Comparison of ENCODE assay signal across 8 cellular contexts in genomic region chr1:36463773-36464604, GRCh38. TPM values are rescaled to one million over a fixed set of nuclear protein-coding genes. Genes with fewer than 3 reads are reported as not detected.
DNase-seq lines count a peak whose midpoint lies in the region; ATAC-seq, FAIRE-seq and TF ChIP-seq lines count a peak whose summit lies in the region.

MRPS15 (minus strand) TSS chr1:36464384; CDS start chr1:36464275, 109 bp downstream.

- DNase-seq in D721Med (ENCODE audit: insufficient read length, low spot score) (peak; percentile 89), HuH-7.5 (ENCODE audit: low spot score) (peak; percentile 86), OCI-LY7 (ENCODE audit: low spot score) (peak; percentile 95), activated T-cell treated with anti-CD3 and anti-CD28 coated beads for 24 hours (ENCODE audit: low read depth) (peak; percentile 93), epidermal melanocyte (ENCODE audit: insufficient read length, low spot score) (peak; percentile 91)
- DNase-seq in stimulated activated CD8-positive, alpha-beta memory T cell treated with anti-CD3 and anti-CD28 coated beads, Interleukin-4, amount 100 ng/mL, for 1 hour (ENCODE audit: low read depth in 2 of 2, low spot score in 1 of 2), result peak; percentile 85 to 87

- TF ChIP-seq CTCF in D721Med (IDR thresholded peaks at IDR 0.05; ENCODE audit: insufficient read depth, missing control alignments), result no peak
- TF ChIP-seq CTCF in OCI-LY7 (conservative IDR thresholded peaks at IDR 0.05; ENCODE audit: low read length), result no peak

- intact Hi-C loops in OCI-LY7 (cut with micrococcal nuclease; ENCODE audit: unreplicated experiment), result no loop called here

- BruUV-seq in OCI-LY7 (replicated peaks; lab: Mats Ljungman, UMichigan), result no TSS peak

- H3K9me2 ChIP-seq in OCI-LY7 (ENCODE audit: insufficient read depth, low read length), result no peaks in the 10 kb centered on the region

- H3K4me1 ChIP-seq in OCI-LY7 (ENCODE audit: insufficient read depth, low read length, poor library complexity, severe bottlenecking), result peaks cover 27% of the 10 kb centered on the region
- peaks cover 23% of the 10 kb centered on the region for H3K4me1 ChIP-seq in mononuclear cell (ENCODE audit: insufficient read depth, low read length)

- peak within 1 kb of the TSS; percentile 70 for H3K4me2 ChIP-seq in OCI-LY7 (ENCODE audit: low read length)

- peak within 1 kb of the TSS; percentile 100 for H3K4me3 ChIP-seq in OCI-LY7 (ENCODE audit: low read depth, low read length, poor library complexity, severe bottlenecking)
- H3K4me3 ChIP-seq in mononuclear cell (ENCODE audit: low read length), result peak within 1 kb of the TSS; percentile 96

- FAIRE-seq in D721Med (lab: Jason Lieb, UNC), result no peak

- H2AFZ ChIP-seq in OCI-LY7 (ENCODE audit: low read length), result peak within 1 kb of the TSS; percentile 77

- H3K36me3 ChIP-seq in OCI-LY7 (ENCODE audit: insufficient read depth, low read length), result peaks cover 35% of the 10 kb centered on the region

- POLR2A ChIA-PET in OCI-LY7 (lab: Charles Lee), result interaction anchor here (0.5 to 1.1 kb wide), 4 partner anchors 12 to 1212 kb away, joined by 3 read pairs; no protein-coding TSS in a partner anchor

- H3K9me3 ChIP-seq in OCI-LY7 (ENCODE audit: low read length) (no peaks in the 10 kb centered on the region), mononuclear cell (ENCODE audit: low read depth, low read length) (no peaks in the 10 kb centered on the region)

- no peaks in the 10 kb centered on the region for H3K27me3 ChIP-seq in mononuclear cell (ENCODE audit: insufficient read depth, low read length)

- peak within 1 kb of the TSS; percentile 60 for H3K27ac ChIP-seq in OCI-LY7 (ENCODE audit: low read depth, low read length, poor library complexity, severe bottlenecking)

- CTCF ChIA-PET in OCI-LY7 (lab: Charles Lee; ENCODE audit: unreplicated experiment), result no interaction called here

- H3K79me2 ChIP-seq in OCI-LY7 (ENCODE audit: insufficient read depth, low read depth, low read length), result peaks cover 25% of the 10 kb centered on the region

- ATAC-seq in GM21526 (IDR thresholded peaks at IDR 0.05; ENCODE audit: low FRiP score, unreplicated experiment), result peak; percentile 78

- H4K20me1 ChIP-seq in OCI-LY7 (ENCODE audit: insufficient read depth, low read length), result no peaks in the 10 kb centered on the region

RNA-seq across cellular contexts. Expression of gene MRPS15, which starts in this region (rescaled TPM):
- 112 and 114 TPM in 2 replicates for total RNA-seq in OCI-LY7 (2014; rRNA removed; shearing (Covaris generic))
- total RNA-seq in OCI-LY7 (2022) (116 and 119 TPM in 2 replicates), mononuclear cell (35.1 TPM)

Comparison
In these comparisons a context has a peak if more than half of its experiments do, and no peak if none do; other contexts are left out.
1. Peak in every context shown above with its lines: DNase-seq, ATAC-seq, H3K4me3 ChIP-seq and H3K27ac ChIP-seq.